ENCODE assay signal across 1 cellular context in the genomic region with DNA sequence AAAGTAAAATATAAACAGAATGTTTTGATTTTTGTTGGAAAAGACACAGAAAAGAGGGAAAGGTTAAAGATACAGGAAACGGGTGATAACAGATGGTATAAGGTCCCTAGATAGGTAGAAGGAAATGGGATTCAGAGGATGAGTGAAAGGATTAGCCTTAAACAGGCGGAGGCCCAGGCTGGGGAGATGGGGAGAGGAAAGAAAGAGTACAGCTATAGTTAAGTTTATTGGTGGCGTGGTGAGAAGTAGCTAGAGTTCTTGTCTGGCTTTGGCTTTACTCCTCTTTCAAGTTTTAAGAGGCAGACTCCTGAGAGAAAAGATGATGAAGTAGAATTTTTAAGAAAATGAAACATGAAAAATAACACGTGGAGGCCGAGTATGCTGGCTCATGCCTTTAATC.
TF ChIP-seq lines count a peak whose summit lies in the region.

No MANE protein-coding gene starts in this region.

TF ChIP-seq in GM23338, 12 proteins besides CTCF, POLR2A, EP300 and RAD21:
- TF ChIP-seq, protein P1, sequence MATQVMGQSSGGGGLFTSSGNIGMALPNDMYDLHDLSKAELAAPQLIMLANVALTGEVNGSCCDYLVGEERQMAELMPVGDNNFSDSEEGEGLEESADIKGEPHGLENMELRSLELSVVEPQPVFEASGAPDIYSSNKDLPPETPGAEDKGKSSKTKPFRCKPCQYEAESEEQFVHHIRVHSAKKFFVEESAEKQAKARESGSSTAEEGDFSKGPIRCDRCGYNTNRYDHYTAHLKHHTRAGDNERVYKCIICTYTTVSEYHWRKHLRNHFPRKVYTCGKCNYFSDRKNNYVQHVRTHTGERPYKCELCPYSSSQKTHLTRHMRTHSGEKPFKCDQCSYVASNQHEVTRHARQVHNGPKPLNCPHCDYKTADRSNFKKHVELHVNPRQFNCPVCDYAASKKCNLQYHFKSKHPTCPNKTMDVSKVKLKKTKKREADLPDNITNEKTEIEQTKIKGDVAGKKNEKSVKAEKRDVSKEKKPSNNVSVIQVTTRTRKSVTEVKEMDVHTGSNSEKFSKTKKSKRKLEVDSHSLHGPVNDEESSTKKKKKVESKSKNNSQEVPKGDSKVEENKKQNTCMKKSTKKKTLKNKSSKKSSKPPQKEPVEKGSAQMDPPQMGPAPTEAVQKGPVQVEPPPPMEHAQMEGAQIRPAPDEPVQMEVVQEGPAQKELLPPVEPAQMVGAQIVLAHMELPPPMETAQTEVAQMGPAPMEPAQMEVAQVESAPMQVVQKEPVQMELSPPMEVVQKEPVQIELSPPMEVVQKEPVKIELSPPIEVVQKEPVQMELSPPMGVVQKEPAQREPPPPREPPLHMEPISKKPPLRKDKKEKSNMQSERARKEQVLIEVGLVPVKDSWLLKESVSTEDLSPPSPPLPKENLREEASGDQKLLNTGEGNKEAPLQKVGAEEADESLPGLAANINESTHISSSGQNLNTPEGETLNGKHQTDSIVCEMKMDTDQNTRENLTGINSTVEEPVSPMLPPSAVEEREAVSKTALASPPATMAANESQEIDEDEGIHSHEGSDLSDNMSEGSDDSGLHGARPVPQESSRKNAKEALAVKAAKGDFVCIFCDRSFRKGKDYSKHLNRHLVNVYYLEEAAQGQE (IDR thresholded peaks at IDR 0.05; ENCODE audit: unreplicated experiment): no peak
- TF ChIP-seq JUNB (IDR thresholded peaks at IDR 0.05; ENCODE audit: unreplicated experiment) (no peak), EZH2 (IDR thresholded peaks at IDR 0.05; ENCODE audit: low read depth, unreplicated experiment) (no peak), CREB1 (CRISPR knock-in tag; IDR thresholded peaks at IDR 0.05; ENCODE audit: low read depth) (no peak), ZNF331 (CRISPR knock-in tag; IDR thresholded peaks at IDR 0.05; ENCODE audit: low read depth) (no peak), EZH2phosphoT487 (IDR thresholded peaks at IDR 0.05; ENCODE audit: unreplicated experiment) (no peak), STAT1 (IDR thresholded peaks at IDR 0.05; ENCODE audit: unreplicated experiment) (no peak), POLR2AphosphoS5 (IDR thresholded peaks at IDR 0.05; ENCODE audit: low read depth) (no peak), ZNF114 (CRISPR knock-in tag; IDR thresholded peaks at IDR 0.05) (no peak), NANOG (IDR thresholded peaks at IDR 0.05; ENCODE audit: borderline replicate concordance) (no peak)
- TF ChIP-seq, protein P2, sequence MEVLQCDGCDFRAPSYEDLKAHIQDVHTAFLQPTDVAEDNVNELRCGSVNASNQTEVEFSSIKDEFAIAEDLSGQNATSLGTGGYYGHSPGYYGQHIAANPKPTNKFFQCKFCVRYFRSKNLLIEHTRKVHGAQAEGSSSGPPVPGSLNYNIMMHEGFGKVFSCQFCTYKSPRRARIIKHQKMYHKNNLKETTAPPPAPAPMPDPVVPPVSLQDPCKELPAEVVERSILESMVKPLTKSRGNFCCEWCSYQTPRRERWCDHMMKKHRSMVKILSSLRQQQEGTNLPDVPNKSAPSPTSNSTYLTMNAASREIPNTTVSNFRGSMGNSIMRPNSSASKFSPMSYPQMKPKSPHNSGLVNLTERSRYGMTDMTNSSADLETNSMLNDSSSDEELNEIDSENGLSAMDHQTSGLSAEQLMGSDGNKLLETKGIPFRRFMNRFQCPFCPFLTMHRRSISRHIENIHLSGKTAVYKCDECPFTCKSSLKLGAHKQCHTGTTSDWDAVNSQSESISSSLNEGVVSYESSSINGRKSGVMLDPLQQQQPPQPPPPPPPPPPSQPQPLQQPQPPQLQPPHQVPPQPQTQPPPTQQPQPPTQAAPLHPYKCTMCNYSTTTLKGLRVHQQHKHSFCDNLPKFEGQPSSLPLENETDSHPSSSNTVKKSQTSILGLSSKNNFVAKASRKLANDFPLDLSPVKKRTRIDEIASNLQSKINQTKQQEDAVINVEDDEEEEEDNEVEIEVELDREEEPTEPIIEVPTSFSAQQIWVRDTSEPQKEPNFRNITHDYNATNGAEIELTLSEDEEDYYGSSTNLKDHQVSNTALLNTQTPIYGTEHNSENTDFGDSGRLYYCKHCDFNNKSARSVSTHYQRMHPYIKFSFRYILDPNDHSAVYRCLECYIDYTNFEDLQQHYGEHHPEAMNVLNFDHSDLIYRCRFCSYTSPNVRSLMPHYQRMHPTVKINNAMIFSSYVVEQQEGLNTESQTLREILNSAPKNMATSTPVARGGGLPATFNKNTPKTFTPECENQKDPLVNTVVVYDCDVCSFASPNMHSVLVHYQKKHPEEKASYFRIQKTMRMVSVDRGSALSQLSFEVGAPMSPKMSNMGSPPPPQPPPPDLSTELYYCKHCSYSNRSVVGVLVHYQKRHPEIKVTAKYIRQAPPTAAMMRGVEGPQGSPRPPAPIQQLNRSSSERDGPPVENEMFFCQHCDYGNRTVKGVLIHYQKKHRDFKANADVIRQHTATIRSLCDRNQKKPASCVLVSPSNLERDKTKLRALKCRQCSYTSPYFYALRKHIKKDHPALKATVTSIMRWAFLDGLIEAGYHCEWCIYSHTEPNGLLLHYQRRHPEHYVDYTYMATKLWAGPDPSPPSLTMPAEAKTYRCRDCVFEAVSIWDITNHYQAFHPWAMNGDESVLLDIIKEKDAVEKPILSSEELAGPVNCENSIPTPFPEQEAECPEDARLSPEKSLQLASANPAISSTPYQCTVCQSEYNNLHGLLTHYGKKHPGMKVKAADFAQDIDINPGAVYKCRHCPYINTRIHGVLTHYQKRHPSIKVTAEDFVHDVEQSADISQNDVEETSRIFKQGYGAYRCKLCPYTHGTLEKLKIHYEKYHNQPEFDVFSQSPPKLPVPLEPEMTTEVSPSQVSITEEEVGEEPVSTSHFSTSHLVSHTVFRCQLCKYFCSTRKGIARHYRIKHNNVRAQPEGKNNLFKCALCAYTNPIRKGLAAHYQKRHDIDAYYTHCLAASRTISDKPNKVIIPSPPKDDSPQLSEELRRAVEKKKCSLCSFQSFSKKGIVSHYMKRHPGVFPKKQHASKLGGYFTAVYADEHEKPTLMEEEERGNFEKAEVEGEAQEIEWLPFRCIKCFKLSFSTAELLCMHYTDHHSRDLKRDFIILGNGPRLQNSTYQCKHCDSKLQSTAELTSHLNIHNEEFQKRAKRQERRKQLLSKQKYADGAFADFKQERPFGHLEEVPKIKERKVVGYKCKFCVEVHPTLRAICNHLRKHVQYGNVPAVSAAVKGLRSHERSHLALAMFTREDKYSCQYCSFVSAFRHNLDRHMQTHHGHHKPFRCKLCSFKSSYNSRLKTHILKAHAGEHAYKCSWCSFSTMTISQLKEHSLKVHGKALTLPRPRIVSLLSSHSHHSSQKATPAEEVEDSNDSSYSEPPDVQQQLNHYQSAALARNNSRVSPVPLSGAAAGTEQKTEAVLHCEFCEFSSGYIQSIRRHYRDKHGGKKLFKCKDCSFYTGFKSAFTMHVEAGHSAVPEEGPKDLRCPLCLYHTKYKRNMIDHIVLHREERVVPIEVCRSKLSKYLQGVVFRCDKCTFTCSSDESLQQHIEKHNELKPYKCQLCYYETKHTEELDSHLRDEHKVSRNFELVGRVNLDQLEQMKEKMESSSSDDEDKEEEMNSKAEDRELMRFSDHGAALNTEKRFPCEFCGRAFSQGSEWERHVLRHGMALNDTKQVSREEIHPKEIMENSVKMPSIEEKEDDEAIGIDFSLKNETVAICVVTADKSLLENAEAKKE (CRISPR knock-in tag; IDR thresholded peaks at IDR 0.05): no peak
- TF ChIP-seq, protein P3, sequence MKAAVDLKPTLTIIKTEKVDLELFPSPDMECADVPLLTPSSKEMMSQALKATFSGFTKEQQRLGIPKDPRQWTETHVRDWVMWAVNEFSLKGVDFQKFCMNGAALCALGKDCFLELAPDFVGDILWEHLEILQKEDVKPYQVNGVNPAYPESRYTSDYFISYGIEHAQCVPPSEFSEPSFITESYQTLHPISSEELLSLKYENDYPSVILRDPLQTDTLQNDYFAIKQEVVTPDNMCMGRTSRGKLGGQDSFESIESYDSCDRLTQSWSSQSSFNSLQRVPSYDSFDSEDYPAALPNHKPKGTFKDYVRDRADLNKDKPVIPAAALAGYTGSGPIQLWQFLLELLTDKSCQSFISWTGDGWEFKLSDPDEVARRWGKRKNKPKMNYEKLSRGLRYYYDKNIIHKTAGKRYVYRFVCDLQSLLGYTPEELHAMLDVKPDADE (IDR thresholded peaks at IDR 0.05): no peak
